ENCODE assay signal across 8 cellular contexts in the genomic region with DNA sequence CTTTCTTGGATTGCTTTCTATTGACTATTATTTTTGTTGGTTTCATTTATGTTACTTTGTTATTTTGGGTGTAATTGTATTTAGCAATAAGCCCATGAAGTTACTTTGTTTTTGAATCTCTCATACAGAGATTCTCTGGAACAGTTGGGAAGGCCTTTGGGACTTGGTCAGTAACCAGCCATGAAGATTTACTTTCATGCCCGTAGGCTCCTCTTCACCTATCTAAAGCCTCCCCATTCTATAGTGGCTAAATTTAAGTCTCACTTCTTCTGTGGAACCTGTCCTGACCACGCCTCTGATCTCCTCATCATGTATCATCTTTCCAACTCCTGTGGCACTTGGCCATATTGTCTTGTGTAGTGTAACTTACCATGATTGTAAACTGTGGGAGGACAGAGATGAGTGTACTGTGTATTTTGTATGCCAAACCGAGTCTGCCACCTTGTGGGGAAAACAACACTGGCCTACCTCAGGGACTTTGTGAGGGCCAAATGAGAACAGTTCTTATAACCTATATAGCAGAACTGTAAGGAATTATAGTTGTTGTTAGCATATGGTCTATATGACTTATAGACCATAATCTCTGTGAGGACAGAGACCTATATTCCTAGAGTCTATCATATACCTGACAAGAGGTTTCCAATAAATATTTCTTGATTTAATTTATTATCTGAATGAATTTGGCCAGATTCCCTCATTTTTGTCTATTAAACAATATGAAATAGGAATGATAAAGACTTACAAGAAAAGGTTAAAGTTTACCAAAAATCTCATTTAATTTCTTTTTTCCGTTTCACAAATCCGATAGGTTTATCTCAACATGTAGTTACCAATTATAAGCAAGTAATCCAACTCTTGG.
DNase-seq lines count a peak whose midpoint lies in the region; ATAC-seq, FAIRE-seq and TF ChIP-seq lines count a peak whose summit lies in the region.

No MANE protein-coding gene starts in this region.

- peak; percentile 40 to 83 (median 72) for TF ChIP-seq CTCF in esophagus squamous epithelium (IDR thresholded peaks at IDR 0.05)

- intact Hi-C loops in esophagus squamous epithelium (cut with DNase I) = no loop called here

- H3K4me3 ChIP-seq in esophagus squamous epithelium = no peak overlapping the region

- no peak overlapping the region for H3K27ac ChIP-seq in esophagus squamous epithelium
- no peak overlapping the region for H3K27ac ChIP-seq in substantia nigra (ENCODE audit: low read depth, low read length, poor library complexity, severe bottlenecking)

- WGBS in esophagus squamous epithelium, 2 donors = 37 to 41% methylated on average over 5 of the region's 5 CpGs

- peak; percentile 93 for FAIRE-seq in A204.1 (lab: Jason Lieb, UNC)

- peaks cover 0 to 10% (median 0%) of the 10 kb centered on the region in 3 donors for H3K36me3 ChIP-seq in esophagus squamous epithelium

- H3K27me3 Mint-ChIP-seq in natural killer cell treated with Interleukin-12 subunit alpha and Interleukin-12 subunit beta and Interleukin-15 and Interleukin-18, amount 100 ng/mL, for 72 hours = no peaks in the 10 kb centered on the region

- H3K36me3 Mint-ChIP-seq in natural killer cell treated with Interleukin-12 subunit alpha and Interleukin-12 subunit beta and Interleukin-15 and Interleukin-18, amount 100 ng/mL, for 72 hours = no peaks in the 10 kb centered on the region

- peaks cover 0 to 7% (median 2%) of the 10 kb centered on the region in 3 donors for H3K4me1 ChIP-seq in esophagus squamous epithelium

- peaks cover 10 to 18% of the 10 kb centered on the region in 2 donors for H3K4me1 Mint-ChIP-seq in natural killer cell treated with Interleukin-12 subunit alpha and Interleukin-12 subunit beta and Interleukin-15 and Interleukin-18, amount 100 ng/mL, for 72 hours (ENCODE audit: low read depth in 2 of 2)

- DNase-seq in HS-27A (ENCODE audit: low read depth) (peak; percentile 31), NOMO-1 treated with dmso at 0.1 percent for 144 hours (lab: John Stamatoyannopoulos, UW; ENCODE audit: unreplicated experiment) (peak; percentile 25), esophagus squamous epithelium (lab: John Stamatoyannopoulos, UW) (no peak), substantia nigra (lab: John Stamatoyannopoulos, UW) (peak in 38 of 49 donors; percentile 4 to 68 (median 40))
- peak; percentile 40 for DNase-seq in activated CD8-positive, alpha-beta memory T cell treated with anti-CD3 and anti-CD28 coated beads, Interleukin-2, amount 50 U/mL, for 4 hours
- DNase-seq in natural killer cell treated with Interleukin-12 subunit alpha and Interleukin-12 subunit beta and Interleukin-15 and Interleukin-18, amount 100 ng/mL, for 72 hours (ENCODE audit: low spot score) = no peak

- H3K4me3 Mint-ChIP-seq in natural killer cell treated with Interleukin-12 subunit alpha and Interleukin-12 subunit beta and Interleukin-15 and Interleukin-18, amount 100 ng/mL, for 72 hours = no peak overlapping the region

- H3K9me3 ChIP-seq in esophagus squamous epithelium = no peaks in the 10 kb centered on the region

- no peak for TF ChIP-seq POLR2A in esophagus squamous epithelium (IDR thresholded peaks at IDR 0.05)

- no peaks in the 10 kb centered on the region for H3K9me3 Mint-ChIP-seq in natural killer cell treated with Interleukin-12 subunit alpha and Interleukin-12 subunit beta and Interleukin-15 and Interleukin-18, amount 100 ng/mL, for 72 hours

- peak; percentile 58 for ATAC-seq in GM18498 (IDR thresholded peaks at IDR 0.05; ENCODE audit: unreplicated experiment)
- ATAC-seq in natural killer cell treated with Interleukin-12 subunit alpha and Interleukin-12 subunit beta and Interleukin-15 and Interleukin-18, amount 100 ng/mL, for 72 hours = peak; percentile 86 to 92

- H3K27me3 ChIP-seq in esophagus squamous epithelium = no peaks in the 10 kb centered on the region

- H3K27ac Mint-ChIP-seq in natural killer cell treated with Interleukin-12 subunit alpha and Interleukin-12 subunit beta and Interleukin-15 and Interleukin-18, amount 100 ng/mL, for 72 hours = no peak overlapping the region

Comparison
In these comparisons a context has a peak if more than half of its experiments do, and no peak if none do; other contexts are left out.
1. DNase-seq: peak in HS-27A (single experiment), NOMO-1 treated with dmso at 0.1 percent for 144 hours (single experiment), activated CD8-positive, alpha-beta memory T cell treated with anti-CD3 and anti-CD28 coated beads, Interleukin-2, amount 50 U/mL, for 4 hours (single experiment) and substantia nigra (38 of 49); none in esophagus squamous epithelium (single experiment) and natural killer cell treated with Interleukin-12 subunit alpha and Interleukin-12 subunit beta and Interleukin-15 and Interleukin-18, amount 100 ng/mL, for 72 hours (single experiment).